Comparison of ENCODE assay signal across 8 cellular contexts in genomic region chr10:3785251-3785848, GRCh38.
DNase-seq lines count a peak whose midpoint lies in the region; ATAC-seq and TF ChIP-seq lines count a peak whose summit lies in the region.

No MANE protein-coding gene starts in this region.

- H3K4me3 ChIP-seq in mucosa of rectum (ENCODE audit: low read length in 2 of 2), result peak overlapping the region; percentile 84 to 99

- peaks cover 21 to 26% of the 10 kb centered on the region in 2 donors for H3K36me3 ChIP-seq in mucosa of rectum (ENCODE audit: control insufficient read depth in 2 of 2, insufficient read depth in 2 of 2, low read length in 2 of 2)

- peak; percentile 97 for DNase-seq in DMS53 treated with DMSO at 0.1 percent for 48 hours (lab: John Stamatoyannopoulos, UW; ENCODE audit: unreplicated experiment)
- DNase-seq in OCI-M1 (lab: John Stamatoyannopoulos, UW), result peak; percentile 98
- DNase-seq in activated T-cell treated with anti-CD3 and anti-CD28 coated beads for 48 hours (ENCODE audit: low read depth), result peak; percentile 99
- peak; percentile 79 for DNase-seq in epithelial cell of prostate (ENCODE audit: low read depth, low spot score)
- peak; percentile 95 to 99 for DNase-seq in stimulated activated CD8-positive, alpha-beta memory T cell treated with anti-CD3 and anti-CD28 coated beads, Interleukin-4, amount 100 ng/mL, for 4 hours (ENCODE audit: low read depth in 2 of 2, low spot score in 1 of 2)

- peak overlapping the region; percentile 97 to 100 for H3K9ac ChIP-seq in mucosa of rectum (ENCODE audit: low read depth in 1 of 2, low read length in 2 of 2)

- TF ChIP-seq EP300 in Ishikawa (IDR thresholded peaks at IDR 0.05; ENCODE audit: borderline replicate concordance), result no peak

- peaks cover 22 to 23% of the 10 kb centered on the region in 2 donors for H3K4me1 ChIP-seq in mucosa of rectum (ENCODE audit: control insufficient read depth in 2 of 2, insufficient read depth in 2 of 2, low read length in 2 of 2)

- peak; percentile 72 for ATAC-seq in GM21717 (IDR thresholded peaks at IDR 0.05; ENCODE audit: unreplicated experiment)

- no peaks in the 10 kb centered on the region for H3K27me3 ChIP-seq in mucosa of rectum (ENCODE audit: control insufficient read depth in 2 of 2, insufficient read depth in 2 of 2, low read length in 2 of 2)

- H3K9me3 ChIP-seq in mucosa of rectum (ENCODE audit: control insufficient read depth in 2 of 2, low read length in 2 of 2), result no peaks in the 10 kb centered on the region

- TF ChIP-seq RAD21 in Ishikawa (IDR thresholded peaks at IDR 0.05; ENCODE audit: low read depth), result no peak

- H3K27ac ChIP-seq in epithelial cell of prostate, result peak overlapping the region; percentile 100
- H3K27ac ChIP-seq in mucosa of rectum (ENCODE audit: low read depth in 2 of 2, low read length in 2 of 2), result peak overlapping the region; percentile 99 to 100

TF ChIP-seq in Ishikawa, 13 proteins besides CTCF, POLR2A, EP300 and RAD21:
- TF ChIP-seq FOXM1 (IDR thresholded peaks at IDR 0.05; ENCODE audit: borderline replicate concordance, low read depth) (peak; percentile 67), MAX (IDR thresholded peaks at IDR 0.05) (no peak; the same call in 1 of the 2 replicates), TCF12 (IDR thresholded peaks at IDR 0.05; ENCODE audit: low read depth) (no peak), CREB1 (IDR thresholded peaks at IDR 0.05; ENCODE audit: low read depth) (peak; percentile 50; the same call in 1 of the 2 replicates), TEAD4 (IDR thresholded peaks at IDR 0.05) (no peak), EGR1 (IDR thresholded peaks at IDR 0.05) (no peak; the same call in 1 of the 2 replicates), REST (IDR thresholded peaks at IDR 0.05; ENCODE audit: low read depth) (no peak), TAF1 (IDR thresholded peaks at IDR 0.05; ENCODE audit: low read depth) (peak; percentile 74; the same call in 1 of the 2 replicates), USF1 (IDR thresholded peaks at IDR 0.05) (peak; percentile 83), YY1 (IDR thresholded peaks at IDR 0.05; ENCODE audit: low read depth) (0 out of 2 replicates have a peak, but pooled peaks have one; percentile 12)

Comparison
In these comparisons a context has a peak if more than half of its experiments do, and no peak if none do; other contexts are left out.
1. Peak in every context shown above with its lines: DNase-seq, ATAC-seq, H3K4me3 ChIP-seq and H3K27ac ChIP-seq.